ENCODE assay signal across 8 cellular contexts in genomic region chr1:201456499-201457309, GRCh38. TPM values are rescaled to one million over a fixed set of nuclear protein-coding genes. Genes with fewer than 3 reads are reported as not detected.
DNase-seq lines count a peak whose midpoint lies in the region; ATAC-seq and TF ChIP-seq lines count a peak whose summit lies in the region.

No MANE protein-coding gene starts in this region.

- no peak overlapping the region for H3K4me3 Mint-ChIP-seq in endodermal cell
- peak overlapping the region in 1 of 3 experiments; percentile 10 for H3K4me3 Mint-ChIP-seq in nephron
- no peak overlapping the region for H3K4me3 Mint-ChIP-seq in activated T-helper 1 cell treated with anti-CD3 and anti-CD28 coated beads, Interleukin-12 subunit alpha, Interleukin-12 subunit beta, Interleukin-2, Interleukin-4 antibody, amounts not matched to agents 30 ng/mL and 10 ng/mL and 1 ng/mL, durations not matched to agents 14 hours and 24 hours and 36 hours
- no peak overlapping the region for H3K4me3 Mint-ChIP-seq in activated CD8-positive, alpha-beta T cell treated with anti-CD3 and anti-CD28 coated beads for 36 hours
- no peak overlapping the region for H3K4me3 Mint-ChIP-seq in CD8-positive, alpha-beta T cell

- H3K9ac ChIP-seq in endodermal cell (ENCODE audit: extremely low read depth, low read length, poor library complexity, severe bottlenecking) = no peak overlapping the region

- DNase-seq in C1 segment of cervical spinal cord (lab: John Stamatoyannopoulos, UW) = peak in 11 of 14 donors; percentile 15 to 80 (median 41)
- DNase-seq in NOMO-1 treated with dmso at 0.1 percent for 144 hours (lab: John Stamatoyannopoulos, UW; ENCODE audit: unreplicated experiment) = peak; percentile 65
- peak; percentile 70 for DNase-seq in endodermal cell
- DNase-seq in activated T-helper 1 cell treated with anti-CD3 and anti-CD28 coated beads, Interleukin-12 subunit alpha, Interleukin-12 subunit beta, Interleukin-2, Interleukin-4 antibody, amounts not matched to agents 30 ng/mL and 10 ng/mL and 1 ng/mL, durations not matched to agents 14 hours and 24 hours and 36 hours (ENCODE audit: low spot score) = no peak
- no peak for DNase-seq in activated CD8-positive, alpha-beta T cell treated with anti-CD3 and anti-CD28 coated beads for 36 hours
- no peak for DNase-seq in CD8-positive, alpha-beta T cell

- H3K27me3 Mint-ChIP-seq in endodermal cell (ENCODE audit: insufficient read depth) = peaks cover 10% of the 10 kb centered on the region
- peaks cover 5% of the 10 kb centered on the region for H3K27me3 Mint-ChIP-seq in nephron (ENCODE audit: low read depth)
- H3K27me3 Mint-ChIP-seq in activated T-helper 1 cell treated with anti-CD3 and anti-CD28 coated beads, Interleukin-12 subunit alpha, Interleukin-12 subunit beta, Interleukin-2, Interleukin-4 antibody, amounts not matched to agents 30 ng/mL and 10 ng/mL and 1 ng/mL, durations not matched to agents 14 hours and 24 hours and 36 hours (ENCODE audit: insufficient read depth) = peaks cover 5% of the 10 kb centered on the region
- peaks cover 10% of the 10 kb centered on the region for H3K27me3 Mint-ChIP-seq in activated CD8-positive, alpha-beta T cell treated with anti-CD3 and anti-CD28 coated beads for 36 hours
- H3K27me3 Mint-ChIP-seq in CD8-positive, alpha-beta T cell (ENCODE audit: low read depth) = peaks cover 3% of the 10 kb centered on the region

- POLR2A ChIA-PET in activated CD8-positive, alpha-beta T cell treated with anti-CD3 and anti-CD28 coated beads for 36 hours (lab: Charles Lee) = no interaction called here
- POLR2A ChIA-PET in CD8-positive, alpha-beta T cell (lab: Charles Lee) = no interaction called here

- no peaks in the 10 kb centered on the region for H3K9me3 ChIP-seq in endodermal cell (ENCODE audit: control insufficient read depth, low read length)
- no peaks in the 10 kb centered on the region for H3K9me3 ChIP-seq in CD8-positive, alpha-beta T cell (ENCODE audit: low read length)

- no peak for ATAC-seq in HG02763 (IDR thresholded peaks at IDR 0.05; ENCODE audit: unreplicated experiment)
- ATAC-seq in activated CD8-positive, alpha-beta T cell treated with anti-CD3 and anti-CD28 coated beads for 36 hours = no peak
- ATAC-seq in CD8-positive, alpha-beta T cell = no peak

- TF ChIP-seq CTCF in endodermal cell (conservative IDR thresholded peaks at IDR 0.05) = no peak
- TF ChIP-seq CTCF in nephron (IDR thresholded peaks at IDR 0.05; ENCODE audit: unreplicated experiment in 3 of 3) = no peak
- TF ChIP-seq CTCF in activated CD8-positive, alpha-beta T cell treated with anti-CD3 and anti-CD28 coated beads for 36 hours (IDR thresholded peaks at IDR 0.05) = no peak
- no peak for TF ChIP-seq CTCF in CD8-positive, alpha-beta T cell (IDR thresholded peaks at IDR 0.05)

- H3K36me3 Mint-ChIP-seq in endodermal cell (ENCODE audit: low read depth) (no peaks in the 10 kb centered on the region), nephron (ENCODE audit: low read depth) (no peaks in the 10 kb centered on the region)
- H3K36me3 Mint-ChIP-seq in activated T-helper 1 cell treated with anti-CD3 and anti-CD28 coated beads, Interleukin-12 subunit alpha, Interleukin-12 subunit beta, Interleukin-2, Interleukin-4 antibody, amounts not matched to agents 30 ng/mL and 10 ng/mL and 1 ng/mL, durations not matched to agents 14 hours and 24 hours and 36 hours (ENCODE audit: low read depth) = no peaks in the 10 kb centered on the region
- H3K36me3 Mint-ChIP-seq in activated CD8-positive, alpha-beta T cell treated with anti-CD3 and anti-CD28 coated beads for 36 hours (ENCODE audit: low read depth) = no peaks in the 10 kb centered on the region
- H3K36me3 Mint-ChIP-seq in CD8-positive, alpha-beta T cell = no peaks in the 10 kb centered on the region

- H3K4me1 ChIP-seq in endodermal cell (ENCODE audit: control insufficient read depth, insufficient read depth, low read length) = no peaks in the 10 kb centered on the region
- no peaks in the 10 kb centered on the region for H3K4me1 ChIP-seq in CD8-positive, alpha-beta T cell (ENCODE audit: insufficient read depth, low read length)

- H3K27me3 ChIP-seq in endodermal cell (ENCODE audit: control insufficient read depth, insufficient read depth, low read length, poor library complexity, severe bottlenecking) = no peaks in the 10 kb centered on the region
- no peaks in the 10 kb centered on the region for H3K27me3 ChIP-seq in CD8-positive, alpha-beta T cell (ENCODE audit: insufficient read depth, low read length)

- H3K4me1 Mint-ChIP-seq in endodermal cell (peaks cover 16% of the 10 kb centered on the region), nephron (peaks cover 50% of the 10 kb centered on the region)
- H3K4me1 Mint-ChIP-seq in activated T-helper 1 cell treated with anti-CD3 and anti-CD28 coated beads, Interleukin-12 subunit alpha, Interleukin-12 subunit beta, Interleukin-2, Interleukin-4 antibody, amounts not matched to agents 30 ng/mL and 10 ng/mL and 1 ng/mL, durations not matched to agents 14 hours and 24 hours and 36 hours (ENCODE audit: low read depth) = peaks cover 24% of the 10 kb centered on the region
- peaks cover 12% of the 10 kb centered on the region for H3K4me1 Mint-ChIP-seq in activated CD8-positive, alpha-beta T cell treated with anti-CD3 and anti-CD28 coated beads for 36 hours (ENCODE audit: low read depth)
- H3K4me1 Mint-ChIP-seq in CD8-positive, alpha-beta T cell (ENCODE audit: low read depth) = no peaks in the 10 kb centered on the region

- H3K27ac ChIP-seq in endodermal cell (ENCODE audit: low read depth, low read length) = peak overlapping the region; percentile 40
- H3K27ac ChIP-seq in CD8-positive, alpha-beta T cell (ENCODE audit: low read depth, low read length) = no peak overlapping the region

- no peaks in the 10 kb centered on the region for H3K36me3 ChIP-seq in endodermal cell (ENCODE audit: control insufficient read depth, insufficient read depth, low read length)
- H3K36me3 ChIP-seq in CD8-positive, alpha-beta T cell (ENCODE audit: insufficient read depth, low read length) = no peaks in the 10 kb centered on the region

- CTCF ChIA-PET in activated CD8-positive, alpha-beta T cell treated with anti-CD3 and anti-CD28 coated beads for 36 hours (lab: Charles Lee) = interaction anchor here (1.5 to 3.4 kb wide), 3 partner anchors 9 to 56 kb away, joined by 4 to 16 read pairs (median 9); no protein-coding TSS in a partner anchor
- CTCF ChIA-PET in CD8-positive, alpha-beta T cell (lab: Charles Lee) = interaction anchor here (1.0 kb wide), 1 partner anchor 21 kb away, joined by 3 read pairs; no protein-coding TSS in a partner anchor

- H3K27ac Mint-ChIP-seq in endodermal cell (peak overlapping the region; percentile 11), nephron (peak overlapping the region; percentile 33 to 97 (median 96))
- no peak overlapping the region for H3K27ac Mint-ChIP-seq in activated T-helper 1 cell treated with anti-CD3 and anti-CD28 coated beads, Interleukin-12 subunit alpha, Interleukin-12 subunit beta, Interleukin-2, Interleukin-4 antibody, amounts not matched to agents 30 ng/mL and 10 ng/mL and 1 ng/mL, durations not matched to agents 14 hours and 24 hours and 36 hours
- no peak overlapping the region for H3K27ac Mint-ChIP-seq in activated CD8-positive, alpha-beta T cell treated with anti-CD3 and anti-CD28 coated beads for 36 hours
- H3K27ac Mint-ChIP-seq in CD8-positive, alpha-beta T cell = no peak overlapping the region

- intact Hi-C loops in activated T-helper 1 cell treated with anti-CD3 and anti-CD28 coated beads, Interleukin-12 subunit alpha, Interleukin-12 subunit beta, Interleukin-2, Interleukin-4 antibody, amounts not matched to agents 30 ng/mL and 10 ng/mL and 1 ng/mL, durations not matched to agents 14 hours and 24 hours and 36 hours (cut with micrococcal nuclease) = no loop called here
- intact Hi-C loops in activated CD8-positive, alpha-beta T cell treated with anti-CD3 and anti-CD28 coated beads for 36 hours (cut with micrococcal nuclease) = no loop called here
- intact Hi-C loops in CD8-positive, alpha-beta T cell (cut with DNase I, micrococcal nuclease) = no loop called here

- H3K4me3 ChIP-seq in endodermal cell (ENCODE audit: low read length) = no peak overlapping the region
- no peak overlapping the region for H3K4me3 ChIP-seq in CD8-positive, alpha-beta T cell (ENCODE audit: low read depth, low read length)

- H3K9me3 Mint-ChIP-seq in endodermal cell = no peaks in the 10 kb centered on the region
- no peaks in the 10 kb centered on the region for H3K9me3 Mint-ChIP-seq in nephron
- H3K9me3 Mint-ChIP-seq in activated T-helper 1 cell treated with anti-CD3 and anti-CD28 coated beads, Interleukin-12 subunit alpha, Interleukin-12 subunit beta, Interleukin-2, Interleukin-4 antibody, amounts not matched to agents 30 ng/mL and 10 ng/mL and 1 ng/mL, durations not matched to agents 14 hours and 24 hours and 36 hours = no peaks in the 10 kb centered on the region
- H3K9me3 Mint-ChIP-seq in activated CD8-positive, alpha-beta T cell treated with anti-CD3 and anti-CD28 coated beads for 36 hours = no peaks in the 10 kb centered on the region
- no peaks in the 10 kb centered on the region for H3K9me3 Mint-ChIP-seq in CD8-positive, alpha-beta T cell

- 65 to 70% methylated on average over 4 to 11 of the region's 11 CpGs for WGBS in endodermal cell (ENCODE audit: insufficient coverage in 1 of 2, insufficient read length in 1 of 2), 2 experiments

RNA-seq across cellular contexts. Expression of gene PHLDA3, which starts 12.3 kb away (rescaled TPM):
- 10 to 100 TPM in 1 of 2 donors, 1 to 10 TPM in 1; 9.6 to 15.8 TPM for total RNA-seq in endodermal cell
- 26.6 TPM for polyA plus RNA-seq in endodermal cell (2013, experiment 1 of 2)
- 25.3 TPM for polyA plus RNA-seq in endodermal cell (2013, experiment 2 of 2)
- total RNA-seq in activated T-helper 1 cell treated with anti-CD3 and anti-CD28 coated beads, Interleukin-12 subunit alpha, Interleukin-12 subunit beta, Interleukin-2, Interleukin-4 antibody, amounts not matched to agents 30 ng/mL and 10 ng/mL and 1 ng/mL, durations not matched to agents 14 hours and 24 hours and 36 hours = 16.6 and 17.3 TPM in 2 replicates
- total RNA-seq in activated CD8-positive, alpha-beta T cell treated with anti-CD3 and anti-CD28 coated beads for 36 hours = 1 to 10 TPM; 6.2 to 7.9 TPM
- total RNA-seq in CD8-positive, alpha-beta T cell = under 1 TPM; 0.33 to 0.44 TPM

RNA-seq across cellular contexts. Expression of gene TNNI1, which starts 35.2 kb away (rescaled TPM):
- total RNA-seq in endodermal cell = under 1 TPM in 1 of 2 donors, not detected in 1; 0.66 TPM
- 12.6 TPM for polyA plus RNA-seq in endodermal cell (2013, experiment 1 of 2)
- 7.7 TPM for polyA plus RNA-seq in endodermal cell (2013, experiment 2 of 2)
- not detected in 2 replicates for total RNA-seq in activated T-helper 1 cell treated with anti-CD3 and anti-CD28 coated beads, Interleukin-12 subunit alpha, Interleukin-12 subunit beta, Interleukin-2, Interleukin-4 antibody, amounts not matched to agents 30 ng/mL and 10 ng/mL and 1 ng/mL, durations not matched to agents 14 hours and 24 hours and 36 hours
- total RNA-seq in activated CD8-positive, alpha-beta T cell treated with anti-CD3 and anti-CD28 coated beads for 36 hours = not detected
- total RNA-seq in CD8-positive, alpha-beta T cell = not detected

RNA-seq across cellular contexts. Expression of gene CSRP1, which starts 50.2 kb away (rescaled TPM):
- 10 to 100 TPM; 16.1 to 17.7 TPM for total RNA-seq in endodermal cell
- 16.1 TPM for polyA plus RNA-seq in endodermal cell (2013, experiment 1 of 2)
- 21.3 TPM for polyA plus RNA-seq in endodermal cell (2013, experiment 2 of 2)
- total RNA-seq in activated T-helper 1 cell treated with anti-CD3 and anti-CD28 coated beads, Interleukin-12 subunit alpha, Interleukin-12 subunit beta, Interleukin-2, Interleukin-4 antibody, amounts not matched to agents 30 ng/mL and 10 ng/mL and 1 ng/mL, durations not matched to agents 14 hours and 24 hours and 36 hours = 66.0 and 66.2 TPM in 2 replicates
- total RNA-seq in activated CD8-positive, alpha-beta T cell treated with anti-CD3 and anti-CD28 coated beads for 36 hours = 10 to 100 TPM; 55.3 to 56.2 TPM
- total RNA-seq in CD8-positive, alpha-beta T cell = 10 to 100 TPM; 31.6 to 33.9 TPM

RNA-seq across cellular contexts. Expression of gene LAD1, which starts 57.6 kb away (rescaled TPM):
- 10 to 100 TPM; 13.5 to 13.6 TPM for total RNA-seq in endodermal cell
- polyA plus RNA-seq in endodermal cell (2013, experiment 1 of 2) = 1.2 TPM
- 0.62 TPM for polyA plus RNA-seq in endodermal cell (2013, experiment 2 of 2)
- not detected in 2 replicates for total RNA-seq in activated T-helper 1 cell treated with anti-CD3 and anti-CD28 coated beads, Interleukin-12 subunit alpha, Interleukin-12 subunit beta, Interleukin-2, Interleukin-4 antibody, amounts not matched to agents 30 ng/mL and 10 ng/mL and 1 ng/mL, durations not matched to agents 14 hours and 24 hours and 36 hours
- not detected for total RNA-seq in activated CD8-positive, alpha-beta T cell treated with anti-CD3 and anti-CD28 coated beads for 36 hours
- not detected for total RNA-seq in CD8-positive, alpha-beta T cell

Comparison
In these comparisons a context has a peak if more than half of its experiments do, and no peak if none do; other contexts are left out.
1. DNase-seq: peak in C1 segment of cervical spinal cord (11 of 14), NOMO-1 treated with dmso at 0.1 percent for 144 hours (single experiment) and endodermal cell (single experiment); none in activated T-helper 1 cell treated with anti-CD3 and anti-CD28 coated beads, Interleukin-12 subunit alpha, Interleukin-12 subunit beta, Interleukin-2, Interleukin-4 antibody, amounts not matched to agents 30 ng/mL and 10 ng/mL and 1 ng/mL, durations not matched to agents 14 hours and 24 hours and 36 hours (single experiment), activated CD8-positive, alpha-beta T cell treated with anti-CD3 and anti-CD28 coated beads for 36 hours (single experiment) and CD8-positive, alpha-beta T cell (0 of 7).
2. H3K27ac Mint-ChIP-seq: peak in endodermal cell (single experiment) and nephron (3 of 3); none in activated T-helper 1 cell treated with anti-CD3 and anti-CD28 coated beads, Interleukin-12 subunit alpha, Interleukin-12 subunit beta, Interleukin-2, Interleukin-4 antibody, amounts not matched to agents 30 ng/mL and 10 ng/mL and 1 ng/mL, durations not matched to agents 14 hours and 24 hours and 36 hours (single experiment), activated CD8-positive, alpha-beta T cell treated with anti-CD3 and anti-CD28 coated beads for 36 hours (single experiment) and CD8-positive, alpha-beta T cell (single experiment).
3. RNA of gene PHLDA3, which starts 12.3 kb away (total RNA-seq): 16.6 to 17.3 TPM in activated T-helper 1 cell treated with anti-CD3 and anti-CD28 coated beads, Interleukin-12 subunit alpha, Interleukin-12 subunit beta, Interleukin-2, Interleukin-4 antibody, amounts not matched to agents 30 ng/mL and 10 ng/mL and 1 ng/mL, durations not matched to agents 14 hours and 24 hours and 36 hours, 9.6 to 15.8 TPM in endodermal cell and 6.2 to 7.9 TPM in activated CD8-positive, alpha-beta T cell treated with anti-CD3 and anti-CD28 coated beads for 36 hours; 0.33 to 0.44 TPM in CD8-positive, alpha-beta T cell; every median in the first group is over 4 times any median in the second.